Comparison of ENCODE assay signal across 33 cellular contexts in genomic region chr11:97225794-97226193, GRCh38.
"Had no signal": no experiment of that assay in that cellular context is flagged by ENCODE, and none has a peak within 500 bp of the region (broad histone marks: within the 10 kb centered on the region; RNA-seq: fewer than 3 reads in every experiment).

No MANE protein-coding gene starts in this region.

- H3K4me1 ChIP-seq: esophagus muscularis mucosa, foreskin keratinocyte, gastrocnemius medialis had no signal

- DNase-seq: activated B cell treated with CpG ODN at 0.5 μM for 24 hours; activated CD4-positive, alpha-beta T cell treated with anti-CD3 and anti-CD28 coated beads for 48 hours; activated CD4-positive, alpha-beta T cell treated with anti-CD3 and anti-CD28 coated beads, Interleukin-2, amount 50 U/mL, for 1 hour; activated CD4-positive, alpha-beta T cell treated with anti-CD3 and anti-CD28 coated beads, Interleukin-2, amount 50 U/mL, for 48 hours; activated CD8-positive, alpha-beta memory T cell treated with anti-CD3 and anti-CD28 coated beads for 24 hours; activated CD8-positive, alpha-beta T cell treated with anti-CD3 and anti-CD28 coated beads for 36 hours; activated effector memory CD4-positive, alpha-beta T cell treated with Interleukin-2 at 50 U/mL for 16 hours; activated gamma-delta T cell treated with Interleukin-2 at 50 U/mL for 16 hours; activated naive CD4-positive, alpha-beta T cell treated with anti-CD3 and anti-CD28 coated beads, Interleukin-2, amount 50 U/mL, for 16 hours; activated naive CD4-positive, alpha-beta T cell treated with Interleukin-2 at 50 U/mL for 16 hours; activated T-cell treated with anti-CD3 and anti-CD28 coated beads, Interleukin-2, amount 50 U/mL, for 4 hours; amniotic stem cell; anterior cingulate cortex; brain microvascular endothelial cell; caudate nucleus; cortex of kidney; dermis blood vessel endothelial cell; effector CD4-positive, alpha-beta T cell; effector memory CD8-positive, alpha-beta T cell; erythroblast; foreskin keratinocyte; gastrocnemius medialis; glutamatergic neuron; heart left ventricle; T-helper 17 cell; T1000; WERI-Rb-1 had no signal

- H3K27me3 ChIP-seq: brain microvascular endothelial cell, esophagus muscularis mucosa, foreskin keratinocyte, gastrocnemius medialis, heart left ventricle had no signal

- ATAC-seq: activated CD4-positive, CD25-positive, alpha-beta regulatory T cell treated with anti-CD3 and anti-CD28 coated beads, Interleukin-2, amount 50 U/mL, for 24 hours; activated CD8-positive, alpha-beta T cell treated with anti-CD3 and anti-CD28 coated beads for 36 hours; activated T-cell treated with anti-CD3 and anti-CD28 coated beads, Interleukin-2, amount 50 U/mL, for 4 hours; activated T-helper 17 cell treated with anti-CD3 and anti-CD28 coated beads, Interleukin-2, amount 50 U/mL, for 72 hours; effector memory CD8-positive, alpha-beta T cell; foreskin keratinocyte; gastrocnemius medialis; heart left ventricle; T-helper 17 cell had no signal

- FAIRE-seq: astrocyte, bronchial epithelial cell, colon had no signal

- H3K4me3 ChIP-seq: esophagus muscularis mucosa, gastrocnemius medialis, heart left ventricle had no signal

- H3K27ac ChIP-seq: brain microvascular endothelial cell, esophagus muscularis mucosa, foreskin keratinocyte, gastrocnemius medialis, heart left ventricle, WERI-Rb-1 had no signal

- H3K36me3 ChIP-seq: brain microvascular endothelial cell, esophagus muscularis mucosa, gastrocnemius medialis, heart left ventricle, WERI-Rb-1 had no signal

- H3K9me3 ChIP-seq: esophagus muscularis mucosa, gastrocnemius medialis, heart left ventricle had no signal
